Comparison of ENCODE assay signal across 1 cellular context in the genomic region with DNA sequence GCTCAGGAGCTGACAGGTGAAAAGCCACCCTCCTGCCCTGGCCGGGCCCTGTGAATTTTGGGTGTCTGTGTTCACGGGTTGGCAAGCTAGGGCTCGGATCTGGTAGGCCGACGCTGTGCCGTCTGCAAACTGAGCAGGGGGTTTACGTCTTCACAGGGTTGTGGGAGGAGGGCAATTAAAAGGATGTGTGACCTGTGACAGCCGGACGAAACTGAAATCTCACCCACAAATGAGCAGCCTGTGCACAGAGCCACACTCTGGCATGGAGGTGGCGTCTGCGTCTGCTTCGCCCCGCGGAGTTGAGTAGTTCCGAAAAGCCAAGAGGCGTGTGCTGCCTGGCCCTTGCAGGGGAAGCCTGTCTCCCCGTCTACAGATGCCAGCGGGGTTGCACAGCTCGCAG.
TF ChIP-seq lines count a peak whose summit lies in the region.

No MANE protein-coding gene starts in this region.

TF ChIP-seq in HCT116, 20 proteins besides CTCF, POLR2A, EP300 and RAD21 (continued from another document):
- TF ChIP-seq POLR2AphosphoS5 (IDR thresholded peaks at IDR 0.05; ENCODE audit: low read depth, low read length) = no peak
- TF ChIP-seq FOSL1 (IDR thresholded peaks at IDR 0.05; ENCODE audit: low read depth) = no peak
- TF ChIP-seq ZFX (IDR thresholded peaks at IDR 0.05) = no peak
- TF ChIP-seq SIN3A (IDR thresholded peaks at IDR 0.05; ENCODE audit: low read depth) = no peak
- TF ChIP-seq SRF (IDR thresholded peaks at IDR 0.05; ENCODE audit: low read depth) = no peak
- no peak for TF ChIP-seq TCF7L2 (IDR thresholded peaks at IDR 0.05; ENCODE audit: borderline replicate concordance, extremely low read depth, insufficient read depth, insufficient read length)
